ENCODE assay signal across 15 cellular contexts in genomic region chr2:154452471-154452870, GRCh38.
A peak's percentile ranks its signal among the peaks of the same experiment; 100 is the strongest.
DNase-seq lines count a peak whose midpoint lies in the region; ATAC-seq, FAIRE-seq and TF ChIP-seq lines count a peak whose summit lies in the region.
"Had no signal": no experiment of that assay in that cellular context is flagged by ENCODE, and none has a peak within 500 bp of the region (broad histone marks: within the 10 kb centered on the region; RNA-seq: fewer than 3 reads in every experiment).

No MANE protein-coding gene starts in this region.

- peak overlapping the region; percentile 68 for H3K4me2 ChIP-seq in OCI-LY3 (ENCODE audit: low read length)
- H3K4me2 ChIP-seq: BLaER1 treated with 17β-estradiol and CSF1 and Interleukin-3, amounts not matched to agents 10 nM and 100 nM; PC-9 had no signal

- H3K36me3 ChIP-seq in OCI-LY3 (replicated peaks; ENCODE audit: low read depth, low read length) (no peaks in the 10 kb centered on the region), body of pancreas (replicated peaks in 1 of 2; ENCODE audit: insufficient read depth in 1 of 2, low read depth in 2 of 2) (no peaks in the 10 kb centered on the region)
- H3K36me3 ChIP-seq: BLaER1 treated with 17β-estradiol and CSF1 and Interleukin-3, amounts not matched to agents 10 nM and 100 nM; HAP-1 had no signal

- H3K27me3 ChIP-seq in OCI-LY3 (ENCODE audit: low read depth, low read length) (no peaks in the 10 kb centered on the region), body of pancreas (no peaks in the 10 kb centered on the region)
- H3K27me3 ChIP-seq: BLaER1 treated with 17β-estradiol and CSF1 and Interleukin-3, amounts not matched to agents 10 nM and 100 nM had no signal

- 49 to 51% methylated on average over 2 of the region's 2 CpGs for WGBS in body of pancreas, 2 donors

- H4K20me1 ChIP-seq in OCI-LY3 (ENCODE audit: insufficient read depth, low read length), result no peaks in the 10 kb centered on the region
- H4K20me1 ChIP-seq: BLaER1 treated with 17β-estradiol and CSF1 and Interleukin-3, amounts not matched to agents 10 nM and 100 nM had no signal

- ATAC-seq in GM18867 (IDR thresholded peaks at IDR 0.05; ENCODE audit: unreplicated experiment) (peak; percentile 50), HG03060 (IDR thresholded peaks at IDR 0.05; ENCODE audit: low read depth, unreplicated experiment) (peak; percentile 4), omental fat pad (ENCODE audit: low FRiP score) (no peak), body of pancreas (no peak)

- H3K9me3 ChIP-seq in OCI-LY3 (ENCODE audit: insufficient read depth, low read length), result no peaks in the 10 kb centered on the region
- no peaks in the 10 kb centered on the region for H3K9me3 ChIP-seq in body of pancreas
- H3K9me3 ChIP-seq: BLaER1 treated with 17β-estradiol and CSF1 and Interleukin-3, amounts not matched to agents 10 nM and 100 nM; HAP-1 had no signal

- intact Hi-C loops in body of pancreas (cut with DNase I), result no loop called here

- H3K9ac ChIP-seq in OCI-LY3 (ENCODE audit: low read length), result no peak overlapping the region
- H3K9ac ChIP-seq: BLaER1 treated with 17β-estradiol and CSF1 and Interleukin-3, amounts not matched to agents 10 nM and 100 nM had no signal

- no peak overlapping the region for H2AFZ ChIP-seq in OCI-LY3 (ENCODE audit: low read depth, low read length)
- H2AFZ ChIP-seq: PC-9 had no signal

- peaks cover 10% of the 10 kb centered on the region for H3K4me1 ChIP-seq in OCI-LY3 (ENCODE audit: low read length)
- H3K4me1 ChIP-seq in body of pancreas, result peaks cover 17% of the 10 kb centered on the region

- peak; percentile 46 for FAIRE-seq in D721Med (lab: Jason Lieb, UNC)

- H3K27ac ChIP-seq in OCI-LY3 (ENCODE audit: low read length) (no peak overlapping the region), body of pancreas (no peak overlapping the region)
- H3K27ac ChIP-seq: BLaER1 treated with 17β-estradiol and CSF1 and Interleukin-3, amounts not matched to agents 10 nM and 100 nM; PC-9 had no signal

- DNase-seq in D721Med (ENCODE audit: insufficient read length, low spot score), result no peak
- DNase-seq in omental fat pad (ENCODE audit: low spot score), result no peak
- DNase-seq in body of pancreas, result no peak
- no peak for DNase-seq in NCI-H2171 (lab: John Stamatoyannopoulos, UW)
- DNase-seq in hypothalamus (lab: John Stamatoyannopoulos, UW), result no peak
- DNase-seq: 8988T, DMS 273 treated with DMSO at 0.1 percent for 48 hours, NCI-H1436, NCI-H345, PC-9 had no signal

- TF ChIP-seq CTCF in D721Med (IDR thresholded peaks at IDR 0.05; ENCODE audit: insufficient read depth, missing control alignments) (no peak), OCI-LY3 (IDR thresholded peaks at IDR 0.05; ENCODE audit: low read depth, low read length) (no peak), omental fat pad (IDR thresholded peaks at IDR 0.05) (no peak), body of pancreas (IDR thresholded peaks at IDR 0.05) (no peak)

- H3K4me3 ChIP-seq in OCI-LY3 (ENCODE audit: low read length) (no peak overlapping the region), body of pancreas (no peak overlapping the region)
- H3K4me3 ChIP-seq: BLaER1 treated with 17β-estradiol and CSF1 and Interleukin-3, amounts not matched to agents 10 nM and 100 nM; HAP-1; PC-9 had no signal

- no peak for TF ChIP-seq POLR2A in body of pancreas (IDR thresholded peaks at IDR 0.05)

- no peaks in the 10 kb centered on the region for H3K79me2 ChIP-seq in OCI-LY3 (ENCODE audit: low read length)

Comparison
In these comparisons a context has a peak if more than half of its experiments do, and no peak if none do; other contexts are left out.
1. ATAC-seq: peak in GM18867 (single experiment) and HG03060 (single experiment); none in omental fat pad (single experiment) and body of pancreas (single experiment).